Comparison of ENCODE assay signal across 8 cellular contexts in the genomic region with DNA sequence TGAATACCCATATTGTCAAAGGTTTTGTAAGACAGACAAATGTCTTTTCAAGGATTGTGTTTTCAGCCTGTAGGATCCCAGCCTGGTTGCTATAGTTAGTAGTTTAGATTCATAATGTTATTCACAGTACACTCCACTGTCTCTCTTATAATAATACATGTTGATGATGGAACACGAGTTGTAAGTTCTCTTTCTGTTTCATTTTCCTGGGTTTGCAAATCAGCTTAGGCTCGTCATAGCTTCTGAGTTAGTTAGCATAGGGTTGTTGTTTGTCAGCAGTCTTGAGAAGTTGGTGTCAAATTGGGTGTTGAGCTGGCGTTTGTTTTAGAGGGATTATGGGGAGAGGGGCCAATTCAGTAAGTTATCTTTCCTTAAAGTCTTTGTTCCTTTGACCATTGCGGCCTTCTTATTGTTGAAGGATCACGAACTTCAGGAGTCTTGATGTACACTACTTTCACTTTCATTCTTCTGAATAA. TPM values are rescaled to one million over a fixed set of nuclear protein-coding genes. Genes with fewer than 3 reads are reported as not detected.
A peak's percentile ranks its signal among the peaks of the same experiment; 100 is the strongest.
DNase-seq lines count a peak whose midpoint lies in the region; ATAC-seq and TF ChIP-seq lines count a peak whose summit lies in the region.

No MANE protein-coding gene starts in this region.

- peaks cover 3% of the 10 kb centered on the region for H3K36me3 Mint-ChIP-seq in IgD-negative memory B cell
- peaks cover 30% of the 10 kb centered on the region for H3K36me3 Mint-ChIP-seq in MCF 10A (ENCODE audit: insufficient read depth, unreplicated experiment)

- H3K27ac Mint-ChIP-seq in IgD-negative memory B cell (peak overlapping the region; percentile 87 to 97 (median 94)), MCF 10A (ENCODE audit: low read depth, unreplicated experiment) (peak overlapping the region; percentile 73)

- peak; percentile 36 for DNase-seq in GM10248 (ENCODE audit: extremely low spot score)
- DNase-seq in MCF 10A (ENCODE audit: unreplicated experiment), result peak; percentile 34
- no peak for DNase-seq in activated effector memory CD4-positive, alpha-beta T cell treated with anti-CD3 and anti-CD28 coated beads, Interleukin-2, amount 50 U/mL, for 16 hours
- no peak for DNase-seq in NCI-H774 (lab: John Stamatoyannopoulos, UW)
- no peak for DNase-seq in NCI-H748 treated with DMSO at 0.1 percent for 48 hours (lab: John Stamatoyannopoulos, UW)

- no TSS peak for BruUV-seq in MCF 10A (replicated peaks; lab: Mats Ljungman, UMichigan)

- H3K4me1 ChIP-seq in mononuclear cell (ENCODE audit: insufficient read depth, low read length), result peaks cover 29% of the 10 kb centered on the region

- H3K9me3 ChIP-seq in mononuclear cell (ENCODE audit: low read depth, low read length), result no peaks in the 10 kb centered on the region

- H3K9me3 Mint-ChIP-seq in IgD-negative memory B cell (no peaks in the 10 kb centered on the region), MCF 10A (ENCODE audit: unreplicated experiment) (no peaks in the 10 kb centered on the region)

- POLR2A ChIA-PET in GM10248 (lab: Yijun Ruan, JAX), result interaction anchor here (1.1 kb wide), 1 partner anchor 77 kb away, joined by 3 read pairs; no protein-coding TSS in a partner anchor
- POLR2A ChIA-PET in MCF 10A (lab: Yijun Ruan, JAX), result interaction anchor here (0.6 to 1.8 kb wide), 3 partner anchors 10 to 69 kb away, joined by 3 to 6 read pairs (median 3); no protein-coding TSS in a partner anchor

- peak; percentile 86 for ATAC-seq in GM21515 (IDR thresholded peaks at IDR 0.05; ENCODE audit: unreplicated experiment)

- intact Hi-C loops in MCF 10A (cut with micrococcal nuclease), result no loop called here

- H3K4me1 Mint-ChIP-seq in IgD-negative memory B cell (peaks cover 33 to 51% (median 43%) of the 10 kb centered on the region in 3 donors), MCF 10A (ENCODE audit: insufficient read depth, unreplicated experiment) (peaks cover 59% of the 10 kb centered on the region)

- H3K4me3 Mint-ChIP-seq in IgD-negative memory B cell (peak overlapping the region; percentile 87 to 94 (median 93)), MCF 10A (ENCODE audit: unreplicated experiment) (peak overlapping the region; percentile 70)

- H3K27me3 ChIP-seq in mononuclear cell (ENCODE audit: insufficient read depth, low read length), result no peaks in the 10 kb centered on the region

- TF ChIP-seq CTCF in GM10248 (IDR thresholded peaks at IDR 0.05; ENCODE audit: control extremely low read depth, extremely low read depth, low read depth, missing control alignments) (no peak), MCF 10A (IDR thresholded peaks at IDR 0.05; ENCODE audit: unreplicated experiment) (no peak)

- peak overlapping the region; percentile 34 for H3K4me3 ChIP-seq in mononuclear cell (ENCODE audit: low read length)

- CTCF ChIA-PET in GM10248 (lab: Yijun Ruan, JAX) (interaction anchor here (1.0 to 1.3 kb wide), 2 partner anchors 11 to 34 kb away, joined by 3 to 4 read pairs; no protein-coding TSS in a partner anchor), MCF 10A (lab: Yijun Ruan, JAX) (interaction anchor here (0.5 to 0.6 kb wide), 3 partner anchors 1206 to 1722 kb away, joined by 3 read pairs; no protein-coding TSS in a partner anchor)

- no peaks in the 10 kb centered on the region for H3K27me3 Mint-ChIP-seq in IgD-negative memory B cell
- no peaks in the 10 kb centered on the region for H3K27me3 Mint-ChIP-seq in MCF 10A (ENCODE audit: insufficient read depth, unreplicated experiment)

RNA-seq across cellular contexts. Expression of gene QKI, which starts 45.8 kb away (rescaled TPM):
- 9.3 TPM for polyA plus RNA-seq in IgD-negative memory B cell
- total RNA-seq in MCF 10A (2022) (272 and 295 TPM in 2 replicates), mononuclear cell (167 TPM)

Comparison
In these comparisons a context has a peak if more than half of its experiments do, and no peak if none do; other contexts are left out.
1. DNase-seq: peak in GM10248 (single experiment) and MCF 10A (single experiment); none in activated effector memory CD4-positive, alpha-beta T cell treated with anti-CD3 and anti-CD28 coated beads, Interleukin-2, amount 50 U/mL, for 16 hours (single experiment), NCI-H774 (single experiment) and NCI-H748 treated with DMSO at 0.1 percent for 48 hours (single experiment).